ENCODE assay signal across 1 cellular context in the genomic region with DNA sequence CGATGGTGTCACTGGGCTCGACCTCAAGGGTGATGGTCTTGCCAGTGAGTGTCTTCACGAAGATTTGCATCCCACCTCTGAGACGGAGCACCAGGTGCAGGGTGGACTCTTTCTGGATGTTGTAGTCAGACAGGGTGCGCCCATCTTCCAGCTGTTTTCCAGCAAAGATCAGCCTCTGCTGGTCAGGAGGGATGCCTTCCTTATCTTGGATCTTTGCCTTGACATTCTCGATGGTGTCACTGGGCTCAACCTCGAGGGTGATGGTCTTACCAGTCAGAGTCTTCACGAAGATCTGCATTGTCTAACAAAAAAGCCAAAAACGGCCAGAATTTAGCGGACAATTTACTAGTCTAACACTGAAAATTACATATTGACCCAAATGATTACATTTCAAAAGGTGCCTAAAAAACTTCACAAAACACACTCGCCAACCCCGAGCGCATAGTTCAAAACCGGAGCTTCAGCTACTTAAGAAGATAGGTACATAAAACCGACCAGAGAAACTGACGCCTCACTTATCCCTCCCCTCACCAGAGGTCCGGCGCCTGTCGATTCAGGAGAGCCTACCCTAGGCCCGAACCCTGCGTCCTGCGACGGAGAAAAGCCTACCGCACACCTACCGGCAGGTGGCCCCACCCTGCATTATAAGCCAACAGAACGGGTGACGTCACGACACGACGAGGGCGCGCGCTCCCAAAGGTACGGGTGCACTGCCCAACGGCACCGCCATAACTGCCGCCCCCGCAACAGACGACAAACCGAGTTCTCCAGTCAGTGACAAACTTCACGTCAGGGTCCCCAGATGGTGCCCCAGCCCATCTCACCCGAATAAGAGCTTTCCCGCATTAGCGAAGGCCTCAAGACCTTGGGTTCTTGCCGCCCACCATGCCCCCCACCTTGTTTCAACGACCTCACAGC.
A peak's percentile ranks its signal among the peaks of the same experiment; 100 is the strongest.
TF ChIP-seq lines count a peak whose summit lies in the region.

No MANE protein-coding gene starts in this region.

TF ChIP-seq in HepG2, 621 proteins besides CTCF, POLR2A, EP300 and RAD21 (continued from another document and continues in another):
- TF ChIP-seq ATF3 (CRISPR knock-in tag; IDR thresholded peaks at IDR 0.05) (peak; percentile 41; the same call in 1 of the 2 replicates), HOXA3 (CRISPR knock-in tag; IDR thresholded peaks at IDR 0.05) (peak; percentile 72), ZKSCAN1 (IDR thresholded peaks at IDR 0.05; ENCODE audit: low read length) (no peak), ZNF616 (CRISPR knock-in tag; IDR thresholded peaks at IDR 0.05; ENCODE audit: low read depth) (no peak), EEA1 (CRISPR knock-in tag; IDR thresholded peaks at IDR 0.05; ENCODE audit: borderline replicate concordance) (peak; percentile 2; the same call in 1 of the 2 replicates), HNRNPL (IDR thresholded peaks at IDR 0.05; ENCODE audit: low read depth, low read length) (no peak), BORCS8-MEF2B (CRISPR knock-in tag; IDR thresholded peaks at IDR 0.05) (peak; percentile 100), ATF2 (CRISPR knock-in tag; IDR thresholded peaks at IDR 0.05) (peak; percentile 87), MTA1 (CRISPR knock-in tag; IDR thresholded peaks at IDR 0.05; ENCODE audit: borderline replicate concordance) (peak; percentile 38; the same call in 1 of the 2 replicates), ZNF343 (CRISPR knock-in tag; IDR thresholded peaks at IDR 0.05) (no peak), ZSCAN5A (CRISPR knock-in tag; IDR thresholded peaks at IDR 0.05; ENCODE audit: borderline replicate concordance) (peak; percentile 97; the same call in 1 of the 2 replicates), ZSCAN25 (CRISPR knock-in tag; IDR thresholded peaks at IDR 0.05) (peak; percentile 16; the same call in 1 of the 2 replicates), ZNF432 (CRISPR knock-in tag; IDR thresholded peaks at IDR 0.05; ENCODE audit: borderline replicate concordance) (0 out of 2 replicates have a peak, but pooled peaks have one; percentile 9), NFAT5 (CRISPR knock-in tag; IDR thresholded peaks at IDR 0.05) (0 out of 2 replicates have a peak, but pooled peaks have one; percentile 11), PRDM4 (CRISPR knock-in tag; IDR thresholded peaks at IDR 0.05; ENCODE audit: borderline replicate concordance) (no peak), ZFP36L1 (CRISPR knock-in tag; IDR thresholded peaks at IDR 0.05) (0 out of 2 replicates have a peak, but pooled peaks have one; percentile 75), EHMT2 (IDR thresholded peaks at IDR 0.05; ENCODE audit: borderline replicate concordance, low read depth, low read length) (no peak), ZBTB21 (CRISPR knock-in tag; IDR thresholded peaks at IDR 0.05) (peak; percentile 86), ZNF605 (CRISPR knock-in tag; IDR thresholded peaks at IDR 0.05) (peak; percentile 10; the same call in 1 of the 2 replicates)
- TF ChIP-seq, protein P1, sequence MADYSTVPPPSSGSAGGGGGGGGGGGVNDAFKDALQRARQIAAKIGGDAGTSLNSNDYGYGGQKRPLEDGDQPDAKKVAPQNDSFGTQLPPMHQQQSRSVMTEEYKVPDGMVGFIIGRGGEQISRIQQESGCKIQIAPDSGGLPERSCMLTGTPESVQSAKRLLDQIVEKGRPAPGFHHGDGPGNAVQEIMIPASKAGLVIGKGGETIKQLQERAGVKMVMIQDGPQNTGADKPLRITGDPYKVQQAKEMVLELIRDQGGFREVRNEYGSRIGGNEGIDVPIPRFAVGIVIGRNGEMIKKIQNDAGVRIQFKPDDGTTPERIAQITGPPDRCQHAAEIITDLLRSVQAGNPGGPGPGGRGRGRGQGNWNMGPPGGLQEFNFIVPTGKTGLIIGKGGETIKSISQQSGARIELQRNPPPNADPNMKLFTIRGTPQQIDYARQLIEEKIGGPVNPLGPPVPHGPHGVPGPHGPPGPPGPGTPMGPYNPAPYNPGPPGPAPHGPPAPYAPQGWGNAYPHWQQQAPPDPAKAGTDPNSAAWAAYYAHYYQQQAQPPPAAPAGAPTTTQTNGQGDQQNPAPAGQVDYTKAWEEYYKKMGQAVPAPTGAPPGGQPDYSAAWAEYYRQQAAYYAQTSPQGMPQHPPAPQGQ (CRISPR knock-in tag; IDR thresholded peaks at IDR 0.05; ENCODE audit: borderline replicate concordance), result no peak
- TF ChIP-seq, protein P2, sequence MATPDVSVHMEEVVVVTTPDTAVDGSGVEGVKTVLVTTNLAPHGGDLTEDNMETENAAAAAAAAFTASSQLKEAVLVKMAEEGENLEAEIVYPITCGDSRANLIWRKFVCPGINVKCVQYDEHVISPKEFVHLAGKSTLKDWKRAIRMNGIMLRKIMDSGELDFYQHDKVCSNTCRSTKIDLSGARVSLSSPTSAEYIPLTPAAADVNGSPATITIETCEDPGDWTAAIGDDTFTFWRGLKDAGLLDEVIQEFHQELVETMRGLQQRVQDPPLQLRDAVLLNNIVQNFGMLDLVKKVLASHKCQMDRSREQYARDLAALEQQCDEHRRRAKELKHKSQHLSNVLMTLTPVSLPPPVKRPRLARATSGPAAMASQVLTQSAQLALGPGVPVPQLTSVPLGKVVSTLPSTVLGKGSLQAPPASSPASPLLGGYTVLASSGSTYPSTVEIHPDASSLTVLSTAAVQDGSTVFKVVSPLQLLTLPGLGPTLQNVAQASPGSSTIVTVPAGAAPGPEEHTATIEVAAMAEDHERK (CRISPR knock-in tag; IDR thresholded peaks at IDR 0.05; ENCODE audit: low read depth), result no peak
- TF ChIP-seq, protein P3, sequence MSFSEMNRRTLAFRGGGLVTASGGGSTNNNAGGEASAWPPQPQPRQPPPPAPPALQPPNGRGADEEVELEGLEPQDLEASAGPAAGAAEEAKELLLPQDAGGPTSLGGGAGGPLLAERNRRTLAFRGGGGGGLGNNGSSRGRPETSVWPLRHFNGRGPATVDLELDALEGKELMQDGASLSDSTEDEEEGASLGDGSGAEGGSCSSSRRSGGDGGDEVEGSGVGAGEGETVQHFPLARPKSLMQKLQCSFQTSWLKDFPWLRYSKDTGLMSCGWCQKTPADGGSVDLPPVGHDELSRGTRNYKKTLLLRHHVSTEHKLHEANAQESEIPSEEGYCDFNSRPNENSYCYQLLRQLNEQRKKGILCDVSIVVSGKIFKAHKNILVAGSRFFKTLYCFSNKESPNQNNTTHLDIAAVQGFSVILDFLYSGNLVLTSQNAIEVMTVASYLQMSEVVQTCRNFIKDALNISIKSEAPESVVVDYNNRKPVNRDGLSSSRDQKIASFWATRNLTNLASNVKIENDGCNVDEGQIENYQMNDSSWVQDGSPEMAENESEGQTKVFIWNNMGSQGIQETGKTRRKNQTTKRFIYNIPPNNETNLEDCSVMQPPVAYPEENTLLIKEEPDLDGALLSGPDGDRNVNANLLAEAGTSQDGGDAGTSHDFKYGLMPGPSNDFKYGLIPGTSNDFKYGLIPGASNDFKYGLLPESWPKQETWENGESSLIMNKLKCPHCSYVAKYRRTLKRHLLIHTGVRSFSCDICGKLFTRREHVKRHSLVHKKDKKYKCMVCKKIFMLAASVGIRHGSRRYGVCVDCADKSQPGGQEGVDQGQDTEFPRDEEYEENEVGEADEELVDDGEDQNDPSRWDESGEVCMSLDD (CRISPR knock-in tag; IDR thresholded peaks at IDR 0.05; ENCODE audit: borderline replicate concordance), result no peak
